Comparison of ENCODE assay signal across 8 cellular contexts in the genomic region with DNA sequence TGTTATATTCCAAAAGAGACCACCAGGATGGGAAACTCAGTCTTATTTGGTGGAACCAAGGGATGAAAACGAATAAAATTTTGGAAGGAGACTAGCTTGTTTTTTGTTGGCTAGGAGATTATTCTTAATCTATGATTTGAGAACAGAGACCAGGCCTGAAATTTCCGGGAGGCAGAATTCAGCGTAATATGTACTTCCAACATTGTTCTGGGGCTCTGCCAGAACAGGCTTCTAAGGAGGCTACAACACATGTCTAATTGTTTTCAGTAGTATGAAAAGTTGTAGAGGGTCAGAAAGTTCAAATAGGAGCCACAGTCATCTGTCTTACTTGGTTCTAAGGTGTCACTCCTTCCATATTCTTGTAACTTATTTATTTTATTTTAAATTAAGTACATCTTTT. TPM values are rescaled to one million over a fixed set of nuclear protein-coding genes. Genes with fewer than 3 reads are reported as not detected.
A peak's percentile ranks its signal among the peaks of the same experiment; 100 is the strongest.
DNase-seq lines count a peak whose midpoint lies in the region; ATAC-seq and TF ChIP-seq lines count a peak whose summit lies in the region.

No MANE protein-coding gene starts in this region.

- peak overlapping the region; percentile 73 to 96 (median 93) for H3K4me3 ChIP-seq in Peyer's patch
- H3K4me3 ChIP-seq in epithelial cell of proximal tubule (ENCODE audit: low read depth, low read length), result peak overlapping the region; percentile 68

- no peaks in the 10 kb centered on the region for H3K27me3 Mint-ChIP-seq in progenitor cell of endocrine pancreas

- no peaks in the 10 kb centered on the region for H3K27me3 ChIP-seq in Peyer's patch

- no peak overlapping the region for H3K27ac Mint-ChIP-seq in progenitor cell of endocrine pancreas

- H3K4me3 Mint-ChIP-seq in progenitor cell of endocrine pancreas (ENCODE audit: low read depth), result peak overlapping the region; percentile 97

- H3K36me3 Mint-ChIP-seq in progenitor cell of endocrine pancreas (ENCODE audit: insufficient read depth), result peaks cover 6% of the 10 kb centered on the region

- no peak for TF ChIP-seq POLR2A in Peyer's patch (IDR thresholded peaks at IDR 0.05)

- H3K4me1 Mint-ChIP-seq in progenitor cell of endocrine pancreas (ENCODE audit: low read depth), result peaks cover 8% of the 10 kb centered on the region

- ATAC-seq in HG03520 (IDR thresholded peaks at IDR 0.05; ENCODE audit: unreplicated experiment) (no peak), HG02981 (IDR thresholded peaks at IDR 0.05; ENCODE audit: unreplicated experiment) (no peak)

- no peaks in the 10 kb centered on the region for H3K9me3 ChIP-seq in Peyer's patch

- no peaks in the 10 kb centered on the region for H3K9me3 Mint-ChIP-seq in progenitor cell of endocrine pancreas (ENCODE audit: low read depth)

- H3K27ac ChIP-seq in Peyer's patch, result peak overlapping the region in 3 of 4 donors; percentile 93 to 96 (median 95)

- TF ChIP-seq CTCF in Peyer's patch (IDR thresholded peaks at IDR 0.05) (no peak), epithelial cell of proximal tubule (conservative IDR thresholded peaks at IDR 0.05; ENCODE audit: low read depth, low read length) (no peak), progenitor cell of endocrine pancreas (IDR thresholded peaks at IDR 0.05; ENCODE audit: unreplicated experiment) (no peak)

- H3K4me1 ChIP-seq in Peyer's patch, result peaks cover 0 to 19% (median 4%) of the 10 kb centered on the region in 4 donors

- DNase-seq in GM03348 (ENCODE audit: low spot score), result peak; percentile 10
- no peak for DNase-seq in Peyer's patch
- DNase-seq in epithelial cell of proximal tubule (ENCODE audit: low read depth), result no peak
- no peak for DNase-seq in progenitor cell of endocrine pancreas (ENCODE audit: low spot score, unreplicated experiment)
- DNase-seq in NCI-H1417 (lab: John Stamatoyannopoulos, UW), result no peak
- no peak for DNase-seq in UCSD-AML1 (lab: John Stamatoyannopoulos, UW; ENCODE audit: unreplicated experiment)

- H3K36me3 ChIP-seq in Peyer's patch, result peaks cover 0 to 23% (median 0%) of the 10 kb centered on the region in 3 donors

RNA-seq across cellular contexts. Expression of a gene that starts 1.7 kb away (rescaled TPM):
- total RNA-seq in Peyer's patch (10 to 100 TPM; 17.8 to 50.3 (median 20.6) TPM), epithelial cell of proximal tubule (84.9 and 149 TPM in 2 replicates), progenitor cell of endocrine pancreas (38.2 and 45.6 TPM in 2 replicates)

RNA-seq across cellular contexts. Expression of a gene that starts 30.9 kb away (rescaled TPM):
- total RNA-seq in Peyer's patch, result 10 to 100 TPM; 13.1 to 20.7 (median 19.9) TPM
- 51.4 and 69.2 TPM in 2 replicates for total RNA-seq in epithelial cell of proximal tubule
- 26.7 and 28.0 TPM in 2 replicates for total RNA-seq in progenitor cell of endocrine pancreas

RNA-seq across cellular contexts. Expression of a gene that starts 56.5 kb away (rescaled TPM):
- total RNA-seq in Peyer's patch (10 to 100 TPM in 3 of 4 donors, 1 to 10 TPM in 1; 8.2 to 25.6 (median 16.0) TPM), epithelial cell of proximal tubule (32.8 and 35.6 TPM in 2 replicates), progenitor cell of endocrine pancreas (42.3 and 45.3 TPM in 2 replicates)
